8 cellular contexts compared by ENCODE assay signal in the genomic region with DNA sequence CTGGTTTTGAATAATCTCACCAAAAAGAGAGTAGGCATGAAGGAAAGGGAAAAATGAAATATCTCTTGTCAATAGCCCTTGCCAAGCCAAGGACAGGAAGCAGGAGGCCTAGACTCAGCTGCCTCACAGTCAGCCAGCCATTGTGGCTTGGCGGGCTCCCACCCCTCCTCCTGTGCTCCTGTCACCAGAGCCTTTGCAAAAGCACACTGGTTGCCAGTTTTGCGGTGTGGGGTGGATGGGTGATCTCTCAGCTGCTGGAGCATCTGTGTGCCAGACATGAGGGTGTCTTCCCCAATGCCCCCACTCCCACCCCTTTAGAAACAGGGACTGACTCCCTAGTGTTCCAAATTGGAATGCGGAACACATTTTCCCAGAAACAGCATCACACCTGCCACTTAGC. TPM values are rescaled to one million over a fixed set of nuclear protein-coding genes. Genes with fewer than 3 reads are reported as not detected.
DNase-seq lines count a peak whose midpoint lies in the region; ATAC-seq lines count a peak whose summit lies in the region.

No MANE protein-coding gene starts in this region.

- no peaks in the 10 kb centered on the region for H3K36me3 Mint-ChIP-seq in natural killer cell treated with Interleukin-12 subunit alpha and Interleukin-12 subunit beta and Interleukin-15 and Interleukin-18, amount 100 ng/mL, for 72 hours

- peak overlapping the region; percentile 32 for H3K4me3 Mint-ChIP-seq in natural killer cell treated with Interleukin-12 subunit alpha and Interleukin-12 subunit beta and Interleukin-15 and Interleukin-18, amount 100 ng/mL, for 72 hours

- H3K9me3 Mint-ChIP-seq in natural killer cell treated with Interleukin-12 subunit alpha and Interleukin-12 subunit beta and Interleukin-15 and Interleukin-18, amount 100 ng/mL, for 72 hours = no peaks in the 10 kb centered on the region

- peak overlapping the region in 1 of 2 donors; percentile 66 for H3K27ac Mint-ChIP-seq in natural killer cell treated with Interleukin-12 subunit alpha and Interleukin-12 subunit beta and Interleukin-15 and Interleukin-18, amount 100 ng/mL, for 72 hours

- peaks cover 0 to 2% of the 10 kb centered on the region in 2 donors for H3K27me3 Mint-ChIP-seq in natural killer cell treated with Interleukin-12 subunit alpha and Interleukin-12 subunit beta and Interleukin-15 and Interleukin-18, amount 100 ng/mL, for 72 hours

- peaks cover 25 to 36% of the 10 kb centered on the region in 2 donors for H3K4me1 Mint-ChIP-seq in natural killer cell treated with Interleukin-12 subunit alpha and Interleukin-12 subunit beta and Interleukin-15 and Interleukin-18, amount 100 ng/mL, for 72 hours (ENCODE audit: low read depth in 2 of 2)

- intact Hi-C loops in left colon (cut with DNase I, micrococcal nuclease) = no loop called here

- ATAC-seq in natural killer cell treated with Interleukin-12 subunit alpha and Interleukin-12 subunit beta and Interleukin-15 and Interleukin-18, amount 100 ng/mL, for 72 hours = peak; percentile 74 to 78
- ATAC-seq in left colon = no peak
- no peak for ATAC-seq in HG03439 (IDR thresholded peaks at IDR 0.05; ENCODE audit: unreplicated experiment)

- DNase-seq in DMS153 treated with DMSO at 0.1 percent for 48 hours (lab: John Stamatoyannopoulos, UW; ENCODE audit: unreplicated experiment) = peak; percentile 40
- peak; percentile 51 for DNase-seq in NCI-H1092 treated with DMSO at 0.1 percent for 48 hours (lab: John Stamatoyannopoulos, UW)
- DNase-seq in amygdala (lab: John Stamatoyannopoulos, UW) = peak in 30 of 56 donors; percentile 0 to 41 (median 7)
- DNase-seq in natural killer cell treated with Interleukin-12 subunit alpha and Interleukin-12 subunit beta and Interleukin-15 and Interleukin-18, amount 100 ng/mL, for 72 hours (ENCODE audit: low spot score) = no peak
- no peak for DNase-seq in NCI-H1436 treated with DMSO at 0.1 percent for 48 hours (lab: John Stamatoyannopoulos, UW)
- no peak for DNase-seq in left colon
- no peak for DNase-seq in NCI-H446 (lab: John Stamatoyannopoulos, UW)

RNA-seq across cellular contexts. Expression of gene ARHGEF6, which starts 26.1 kb away (rescaled TPM):
- 10 to 100 TPM; 45.8 to 50.2 TPM for total RNA-seq in natural killer cell treated with Interleukin-12 subunit alpha and Interleukin-12 subunit beta and Interleukin-15 and Interleukin-18, amount 100 ng/mL, for 72 hours
- 1 to 10 TPM; 2.1 to 6.7 TPM for total RNA-seq in left colon

Comparison
In these comparisons a context has a peak if more than half of its experiments do, and no peak if none do; other contexts are left out.
1. DNase-seq: peak in DMS153 treated with DMSO at 0.1 percent for 48 hours (single experiment), NCI-H1092 treated with DMSO at 0.1 percent for 48 hours (single experiment) and amygdala (30 of 56); none in natural killer cell treated with Interleukin-12 subunit alpha and Interleukin-12 subunit beta and Interleukin-15 and Interleukin-18, amount 100 ng/mL, for 72 hours (single experiment), NCI-H1436 treated with DMSO at 0.1 percent for 48 hours (single experiment), left colon (0 of 2) and NCI-H446 (0 of 2).
2. ATAC-seq: peak in natural killer cell treated with Interleukin-12 subunit alpha and Interleukin-12 subunit beta and Interleukin-15 and Interleukin-18, amount 100 ng/mL, for 72 hours (2 of 2); none in left colon (single experiment) and HG03439 (single experiment).
3. RNA of gene ARHGEF6, which starts 26.1 kb away (total RNA-seq): 45.8 to 50.2 TPM in natural killer cell treated with Interleukin-12 subunit alpha and Interleukin-12 subunit beta and Interleukin-15 and Interleukin-18, amount 100 ng/mL, for 72 hours; 2.1 to 6.7 TPM in left colon; every median in the first group is over 4 times any median in the second.